In genomic region chr6:110400208-110400607, GRCh38 we compare ENCODE assay signal across 1 cellular context.
TF ChIP-seq lines count a peak whose summit lies in the region.

No MANE protein-coding gene starts in this region.

TF ChIP-seq in IMR-90, 13 proteins besides CTCF, POLR2A, EP300 and RAD21 (continued from another document):
- TF ChIP-seq USF2 (IDR thresholded peaks at IDR 0.05; ENCODE audit: low read depth, low read length) = no peak
- no peak for TF ChIP-seq MAZ (IDR thresholded peaks at IDR 0.05; ENCODE audit: borderline replicate concordance, low read depth, low read length)
- no peak for TF ChIP-seq MXI1 (IDR thresholded peaks at IDR 0.05; ENCODE audit: borderline replicate concordance, low read depth, low read length)
- no peak for TF ChIP-seq SMC3 (IDR thresholded peaks at IDR 0.05; ENCODE audit: low read depth, low read length)
- TF ChIP-seq NFE2L2 (IDR thresholded peaks at IDR 0.05; ENCODE audit: low read depth, low read length) = no peak
- TF ChIP-seq RCOR1 (IDR thresholded peaks at IDR 0.05; ENCODE audit: insufficient replicate concordance, low read length) = no peak
